In the genomic region with DNA sequence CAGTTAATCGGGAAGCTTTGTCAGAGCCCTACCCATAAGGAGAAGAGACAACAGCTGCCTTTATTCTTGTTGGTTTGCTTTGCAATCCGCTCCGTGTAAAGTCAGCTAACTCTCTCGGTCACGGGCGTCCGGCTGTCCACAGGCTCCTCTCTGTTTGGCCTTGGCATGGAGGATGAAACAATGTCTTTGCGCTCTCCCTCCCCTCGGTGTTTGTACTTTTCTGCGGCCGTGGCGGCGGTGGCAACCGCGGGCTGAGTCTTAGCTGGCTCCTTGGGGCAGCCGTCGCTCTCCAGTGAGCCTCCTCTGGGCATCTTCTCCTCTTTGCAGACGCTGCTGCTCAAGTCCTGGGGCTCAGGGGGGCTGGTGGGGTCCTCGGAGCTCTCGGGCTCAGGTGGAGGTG, we compare ENCODE assay signal across 22 cellular contexts.
"Had no signal": no experiment of that assay in that cellular context is flagged by ENCODE, and none has a peak within 500 bp of the region (broad histone marks: within the 10 kb centered on the region; RNA-seq: fewer than 3 reads in every experiment).

No MANE protein-coding gene starts in this region.

- DNase-seq: activated CD4-positive, alpha-beta memory T cell treated with anti-CD3 and anti-CD28 coated beads for 36 hours; activated CD4-positive, alpha-beta T cell treated with anti-CD3 and anti-CD28 coated beads for 48 hours; activated gamma-delta T cell; activated naive CD4-positive, alpha-beta T cell treated with anti-CD3 and anti-CD28 coated beads, Interleukin-2, amount 50 U/mL, for 16 hours; activated naive CD8-positive, alpha-beta T cell treated with anti-CD3 and anti-CD28 coated beads, Interleukin-2, amount 50 U/mL, for 24 hours; body of pancreas; effector CD8-positive, alpha-beta T cell; islet precursor cell; lower lobe of right lung; naive thymus-derived CD4-positive, alpha-beta T cell; occipital lobe; sigmoid colon; stimulated activated CD4-positive, alpha-beta T cell treated with anti-CD3 and anti-CD28 coated beads, Interleukin-15, amount 100 ng/mL, for 24 hours; stimulated activated CD4-positive, alpha-beta T cell treated with anti-CD3 and anti-CD28 coated beads, Interleukin-2, amount 100 ng/mL, for 48 hours; stimulated activated naive CD4-positive, alpha-beta T cell; tibial artery; uterus had no signal

- H3K9me3 ChIP-seq: body of pancreas, lower lobe of right lung, sigmoid colon, tibial artery, uterus had no signal

- H3K4me2 ChIP-seq: smooth muscle cell had no signal

- H3K27me3 ChIP-seq: body of pancreas, cardiac muscle cell, sigmoid colon, tibial artery, uterus had no signal

- H3K4me3 Mint-ChIP-seq: activated CD4-positive, alpha-beta memory T cell treated with anti-CD3 and anti-CD28 coated beads for 36 hours; activated naive CD8-positive, alpha-beta T cell treated with anti-CD3 and anti-CD28 coated beads, Interleukin-2, amount 50 U/mL, for 24 hours; activated T-helper 1 cell treated with anti-CD3 and anti-CD28 coated beads, Interleukin-12 subunit alpha, Interleukin-12 subunit beta, Interleukin-2, Interleukin-4 antibody, amounts not matched to agents 30 ng/mL and 10 ng/mL and 1 ng/mL, durations not matched to agents 14 hours and 24 hours and 36 hours; dendritic cell treated with granulocyte-macrophage colony-stimulating factor and Interleukin-4, amounts not matched to agents 40 ng/mL and 50 ng/mL, for 4 days; naive thymus-derived CD4-positive, alpha-beta T cell; neural crest cell had no signal

- H3K27ac ChIP-seq: body of pancreas, lower lobe of right lung, sigmoid colon, tibial artery, uterus had no signal

- H3K4me3 ChIP-seq: body of pancreas, cardiac muscle cell, lower lobe of right lung, sigmoid colon, smooth muscle cell, tibial artery, uterus had no signal

- ATAC-seq: activated naive CD8-positive, alpha-beta T cell treated with anti-CD3 and anti-CD28 coated beads, Interleukin-2, amount 50 U/mL, for 24 hours; body of pancreas; lower lobe of right lung; naive thymus-derived CD4-positive, alpha-beta T cell had no signal

- H3K9me3 Mint-ChIP-seq: activated CD4-positive, alpha-beta memory T cell treated with anti-CD3 and anti-CD28 coated beads for 36 hours; activated naive CD8-positive, alpha-beta T cell treated with anti-CD3 and anti-CD28 coated beads, Interleukin-2, amount 50 U/mL, for 24 hours; activated T-helper 1 cell treated with anti-CD3 and anti-CD28 coated beads, Interleukin-12 subunit alpha, Interleukin-12 subunit beta, Interleukin-2, Interleukin-4 antibody, amounts not matched to agents 30 ng/mL and 10 ng/mL and 1 ng/mL, durations not matched to agents 14 hours and 24 hours and 36 hours; dendritic cell treated with granulocyte-macrophage colony-stimulating factor and Interleukin-4, amounts not matched to agents 40 ng/mL and 50 ng/mL, for 4 days; neural crest cell had no signal

- H3K4me1 ChIP-seq: lower lobe of right lung, uterus had no signal

- H3K4me1 Mint-ChIP-seq: activated naive CD8-positive, alpha-beta T cell treated with anti-CD3 and anti-CD28 coated beads, Interleukin-2, amount 50 U/mL, for 24 hours had no signal

- H3K36me3 ChIP-seq: cardiac muscle cell, uterus had no signal

- H3K27me3 Mint-ChIP-seq: activated CD4-positive, alpha-beta memory T cell treated with anti-CD3 and anti-CD28 coated beads for 36 hours; activated naive CD8-positive, alpha-beta T cell treated with anti-CD3 and anti-CD28 coated beads, Interleukin-2, amount 50 U/mL, for 24 hours; dendritic cell treated with granulocyte-macrophage colony-stimulating factor and Interleukin-4, amounts not matched to agents 40 ng/mL and 50 ng/mL, for 4 days; naive thymus-derived CD4-positive, alpha-beta T cell had no signal

- H3K27ac Mint-ChIP-seq: activated CD4-positive, alpha-beta memory T cell treated with anti-CD3 and anti-CD28 coated beads for 36 hours; activated naive CD8-positive, alpha-beta T cell treated with anti-CD3 and anti-CD28 coated beads, Interleukin-2, amount 50 U/mL, for 24 hours; activated T-helper 1 cell treated with anti-CD3 and anti-CD28 coated beads, Interleukin-12 subunit alpha, Interleukin-12 subunit beta, Interleukin-2, Interleukin-4 antibody, amounts not matched to agents 30 ng/mL and 10 ng/mL and 1 ng/mL, durations not matched to agents 14 hours and 24 hours and 36 hours; dendritic cell treated with granulocyte-macrophage colony-stimulating factor and Interleukin-4, amounts not matched to agents 40 ng/mL and 50 ng/mL, for 4 days had no signal
